In the genomic region with DNA sequence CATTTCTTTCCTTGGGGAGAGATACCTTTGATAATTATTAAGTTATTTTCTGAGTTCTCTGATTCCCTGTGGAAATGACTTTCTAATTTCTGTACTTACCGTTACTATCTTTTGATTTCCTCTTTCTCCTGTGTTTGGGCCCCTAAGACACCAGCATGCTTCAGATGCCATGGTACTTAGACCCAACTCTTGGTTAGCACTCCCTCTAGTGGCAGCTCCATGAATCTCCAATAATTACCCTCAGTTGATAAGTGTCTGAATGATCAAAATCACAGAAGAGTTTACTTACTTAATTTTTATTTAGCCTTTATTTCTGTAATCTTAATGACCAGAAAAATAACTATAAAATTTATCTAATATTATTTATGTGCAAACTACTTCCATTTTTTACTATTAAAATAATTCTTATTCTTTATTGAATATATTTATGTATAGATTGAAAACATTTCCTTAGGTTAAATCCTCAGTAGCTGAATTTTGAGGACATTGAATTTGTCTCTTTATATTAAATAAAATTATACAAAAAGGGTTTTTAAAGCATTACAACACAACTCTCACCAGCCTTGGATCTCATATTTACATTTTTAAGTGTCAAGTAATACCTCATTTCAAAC, we compare ENCODE assay signal across 8 cellular contexts.
DNase-seq lines count a peak whose midpoint lies in the region; ATAC-seq and TF ChIP-seq lines count a peak whose summit lies in the region.

No MANE protein-coding gene starts in this region.

- H3K4me2 ChIP-seq in fibroblast of lung (ENCODE audit: extremely low read depth, insufficient read depth, low read length): no peak overlapping the region

- H3K27me3 ChIP-seq in BE2C (no peaks in the 10 kb centered on the region), fibroblast of lung (ENCODE audit: control insufficient read depth, insufficient read depth, low read length) (no peaks in the 10 kb centered on the region)

- H4K20me1 ChIP-seq in fibroblast of lung (ENCODE audit: control insufficient read depth, extremely low read depth, insufficient read depth, low read length): no peaks in the 10 kb centered on the region

- H3K79me2 ChIP-seq in fibroblast of lung (ENCODE audit: control insufficient read depth, insufficient read depth, low read length): no peaks in the 10 kb centered on the region

- H3K9ac ChIP-seq in fibroblast of lung (ENCODE audit: insufficient read depth, low read length): no peak overlapping the region

- TF ChIP-seq CTCF in BE2C (IDR thresholded peaks at IDR 0.05; ENCODE audit: low read depth, low read length): peak; percentile 90
- peak; percentile 74 for TF ChIP-seq CTCF in GM12875 (IDR thresholded peaks at IDR 0.05; ENCODE audit: borderline replicate concordance, insufficient read depth, low read depth, low read length)
- peak; percentile 71 to 90 for TF ChIP-seq CTCF in fibroblast of lung (conservative IDR thresholded peaks at IDR 0.05 in 1 of 2, IDR thresholded peaks at IDR 0.05 in 1 of 2; ENCODE audit: low read depth in 1 of 2, low read length in 2 of 2)
- peak in 2 of 3 donors; percentile 5 to 16 for TF ChIP-seq CTCF in omental fat pad (IDR thresholded peaks at IDR 0.05)

- H3K4me1 ChIP-seq in BE2C (no peaks in the 10 kb centered on the region), fibroblast of lung (ENCODE audit: control insufficient read depth, extremely low read depth, insufficient read depth, low read length) (no peaks in the 10 kb centered on the region)

- no peak overlapping the region for H3K27ac ChIP-seq in fibroblast of lung (ENCODE audit: insufficient read depth, low read length)

- no peak overlapping the region for H3K4me3 ChIP-seq in BE2C (ENCODE audit: low read depth, low read length)
- no peak overlapping the region for H3K4me3 ChIP-seq in GM12875 (ENCODE audit: low read depth, low read length)
- no peak overlapping the region for H3K4me3 ChIP-seq in fibroblast of lung (replicated peaks in 1 of 4; ENCODE audit: control extremely low read depth in 1 of 4, insufficient read depth in 1 of 4, low read depth in 3 of 4, low read length in 4 of 4)

- DNase-seq in BE2C (peak; percentile 55), MV-4-11 (lab: John Stamatoyannopoulos, UW) (peak; percentile 62), SW 1271 (lab: John Stamatoyannopoulos, UW) (peak; percentile 49 to 69), fibroblast of lung (ENCODE audit: low read depth in 2 of 2) (peak; percentile 53 to 60), omental fat pad (ENCODE audit: low spot score) (no peak), GF-D8 (lab: John Stamatoyannopoulos, UW) (no peak)

- peak; percentile 72 for ATAC-seq in HG02610 (IDR thresholded peaks at IDR 0.05; ENCODE audit: unreplicated experiment)
- ATAC-seq in omental fat pad (ENCODE audit: low FRiP score): no peak

- H3K9me3 ChIP-seq in BE2C: no peaks in the 10 kb centered on the region
- H3K9me3 ChIP-seq in fibroblast of lung (ENCODE audit: control insufficient read depth, insufficient read depth, low read depth, low read length): no peaks in the 10 kb centered on the region

- H3K36me3 ChIP-seq in BE2C (no peaks in the 10 kb centered on the region), fibroblast of lung (ENCODE audit: control insufficient read depth, insufficient read depth, low read length) (no peaks in the 10 kb centered on the region)

- no peak overlapping the region for H2AFZ ChIP-seq in fibroblast of lung (ENCODE audit: low read length)

Comparison
In these comparisons a context has a peak if more than half of its experiments do, and no peak if none do; other contexts are left out.
1. DNase-seq: peak in BE2C (single experiment), MV-4-11 (single experiment), SW 1271 (2 of 2) and fibroblast of lung (2 of 2); none in omental fat pad (single experiment) and GF-D8 (single experiment).
2. CTCF ChIP-seq: peak in every context shown above with its lines; median percentile 90 in BE2C; 80 in fibroblast of lung; 74 in GM12875; 10 in omental fat pad.